20 cellular contexts compared by ENCODE assay signal in genomic region chr6:137787016-137787415, GRCh38.
"Had no signal": no experiment of that assay in that cellular context is flagged by ENCODE, and none has a peak within 500 bp of the region (broad histone marks: within the 10 kb centered on the region; RNA-seq: fewer than 3 reads in every experiment).

No MANE protein-coding gene starts in this region.

- H3K27ac ChIP-seq: ascending aorta had no signal

- ATAC-seq: activated CD4-positive, CD25-positive, alpha-beta regulatory T cell treated with anti-CD3 and anti-CD28 coated beads, Interleukin-2, amount 50 U/mL, for 24 hours; activated CD8-positive, alpha-beta T cell treated with anti-CD3 and anti-CD28 coated beads, Interleukin-2, amount 10 ng/mL, durations not matched to agents 7 days and 5 days had no signal

- H3K9ac ChIP-seq: SK-N-SH had no signal

- H3K4me3 ChIP-seq: ascending aorta had no signal

- H3K36me3 ChIP-seq: ascending aorta had no signal

- H3K27me3 ChIP-seq: ascending aorta had no signal

- H3K4me1 ChIP-seq: ascending aorta had no signal

- H3K4me2 ChIP-seq: SK-N-SH had no signal

- DNase-seq: activated CD4-positive, alpha-beta T cell treated with anti-CD3 and anti-CD28 coated beads for 4 hours; activated CD8-positive, alpha-beta T cell treated with anti-CD3 and anti-CD28 coated beads, Interleukin-2, amount 10 ng/mL, durations not matched to agents 7 days and 5 days; activated effector memory CD4-positive, alpha-beta T cell treated with Interleukin-2 at 50 U/mL for 16 hours; activated naive CD4-positive, alpha-beta T cell; activated T-cell treated with anti-CD3 and anti-CD28 coated beads, Interleukin-2, amount 50 U/mL, for 24 hours; amniotic stem cell; NCI-H1092; NCI-H1417; NCI-H1694; NCI-H2029; NCI-H2107; NCI-H2171 treated with DMSO at 0.1 percent for 48 hours; NCI-H226; NCI-H526 treated with DMSO at 0.1 percent for 48 hours; NCI-H82; SIG-M5; SK-N-SH; SW 1271 had no signal

- H3K9me3 ChIP-seq: ascending aorta, SK-N-SH had no signal
